Comparison of ENCODE assay signal across 8 cellular contexts in genomic region chrX:81120936-81121351, GRCh38.
DNase-seq lines count a peak whose midpoint lies in the region; ATAC-seq and TF ChIP-seq lines count a peak whose summit lies in the region.

No MANE protein-coding gene starts in this region.

- H3K9ac ChIP-seq in endodermal cell (ENCODE audit: extremely low read depth, low read length, poor library complexity, severe bottlenecking): peak overlapping the region; percentile 79

- no peaks in the 10 kb centered on the region for H3K36me3 Mint-ChIP-seq in endodermal cell (ENCODE audit: low read depth)

- 0% methylated on average over 9 of the region's 12 CpGs; no CpG with 5 or more reads in 1 of the 2 experiments for WGBS in endodermal cell (ENCODE audit: insufficient coverage in 1 of 2, insufficient read length in 1 of 2), 2 experiments
- 0 to 7% methylated on average over 5 to 6 of the region's 12 CpGs for WGBS in mesodermal cell (ENCODE audit: insufficient coverage in 2 of 2), 2 experiments

- H3K9me3 ChIP-seq in endodermal cell (ENCODE audit: control insufficient read depth, low read length) (no peaks in the 10 kb centered on the region), mesodermal cell (ENCODE audit: control insufficient read depth, low read length) (no peaks in the 10 kb centered on the region)

- no peak overlapping the region for H3K27ac ChIP-seq in VCaP
- peak overlapping the region; percentile 90 for H3K27ac ChIP-seq in endodermal cell (ENCODE audit: low read depth, low read length)
- H3K27ac ChIP-seq in mesodermal cell (ENCODE audit: low read depth, low read length, severe bottlenecking): peak overlapping the region; percentile 64

- no peaks in the 10 kb centered on the region for H3K36me3 ChIP-seq in endodermal cell (ENCODE audit: control insufficient read depth, insufficient read depth, low read length)
- H3K36me3 ChIP-seq in mesodermal cell (ENCODE audit: control insufficient read depth, insufficient read depth, low read length): no peaks in the 10 kb centered on the region

- DNase-seq in NCI-H510A treated with DMSO at 0.1 percent for 48 hours (lab: John Stamatoyannopoulos, UW) (peak; percentile 2), NCI-H510A (lab: John Stamatoyannopoulos, UW) (no peak), HCEC 1CT (peak; percentile 55), LNCaP clone FGC (ENCODE audit: low read depth) (no peak), endodermal cell (peak; percentile 74)
- peak; percentile 38 for DNase-seq in stimulated activated naive CD8-positive, alpha-beta T cell treated with anti-CD3 and anti-CD28 coated beads, Interleukin-15, Interleukin-2, amounts not matched to agents 100 U/mL and 50 U/mL, for 24 hours

- H3K9me3 Mint-ChIP-seq in endodermal cell: peaks cover 18% of the 10 kb centered on the region

- H3K4me3 Mint-ChIP-seq in endodermal cell: peak overlapping the region; percentile 74

- H3K4me3 ChIP-seq in LNCaP clone FGC (ENCODE audit: low read depth, low read length) (peak overlapping the region; percentile 70), endodermal cell (ENCODE audit: low read length) (peak overlapping the region; percentile 94), mesodermal cell (ENCODE audit: extremely low read depth, insufficient read depth, low read length, poor library complexity, severe bottlenecking) (peak overlapping the region; percentile 46)

- H3K27ac Mint-ChIP-seq in endodermal cell: peak overlapping the region; percentile 76

- peaks cover 21% of the 10 kb centered on the region for H3K27me3 ChIP-seq in endodermal cell (ENCODE audit: control insufficient read depth, insufficient read depth, low read length, poor library complexity, severe bottlenecking)

- H3K27me3 Mint-ChIP-seq in endodermal cell (ENCODE audit: insufficient read depth): peaks cover 25% of the 10 kb centered on the region

- no peaks in the 10 kb centered on the region for H3K4me1 Mint-ChIP-seq in endodermal cell

- H3K4me1 ChIP-seq in endodermal cell (ENCODE audit: control insufficient read depth, insufficient read depth, low read length): no peaks in the 10 kb centered on the region
- no peaks in the 10 kb centered on the region for H3K4me1 ChIP-seq in mesodermal cell (ENCODE audit: control insufficient read depth, insufficient read depth, low read length, poor library complexity, severe bottlenecking)

- TF ChIP-seq CTCF in LNCaP clone FGC (IDR thresholded peaks at IDR 0.05; ENCODE audit: control insufficient read depth, extremely low read depth, insufficient read depth) (peak; percentile 67), VCaP (conservative IDR thresholded peaks at IDR 0.05) (peak; percentile 57), endodermal cell (conservative IDR thresholded peaks at IDR 0.05) (peak; percentile 69)

- peak; percentile 59 for ATAC-seq in stimulated activated naive CD8-positive, alpha-beta T cell treated with anti-CD3 and anti-CD28 coated beads, Interleukin-15, Interleukin-2, amounts not matched to agents 100 U/mL and 50 U/mL, for 24 hours

Comparison
In these comparisons a context has a peak if more than half of its experiments do, and no peak if none do; other contexts are left out.
1. DNase-seq: peak in NCI-H510A treated with DMSO at 0.1 percent for 48 hours (single experiment), HCEC 1CT (single experiment), endodermal cell (single experiment) and stimulated activated naive CD8-positive, alpha-beta T cell treated with anti-CD3 and anti-CD28 coated beads, Interleukin-15, Interleukin-2, amounts not matched to agents 100 U/mL and 50 U/mL, for 24 hours (single experiment); none in NCI-H510A (single experiment) and LNCaP clone FGC (single experiment).
2. Peak in every context shown above with its lines, with median percentiles within 50 percentile points of each other: H3K4me3 ChIP-seq and CTCF ChIP-seq.